ENCODE assay signal across 19 cellular contexts in genomic region chr10:15067154-15067553, GRCh38.
"Had no signal": no experiment of that assay in that cellular context is flagged by ENCODE, and none has a peak within 500 bp of the region (broad histone marks: within the 10 kb centered on the region; RNA-seq: fewer than 3 reads in every experiment).

No MANE protein-coding gene starts in this region.

- ATAC-seq: foreskin keratinocyte; gastroesophageal sphincter; heart right ventricle; left cardiac atrium; left lung; mucosa of descending colon; natural killer cell treated with Interleukin-12 subunit alpha and Interleukin-12 subunit beta and Interleukin-15 and Interleukin-18, amount 100 ng/mL, for 72 hours; right lobe of liver; stimulated activated naive B cell treated with anti-CD40 and anti-IgM and Interleukin-4, amounts not matched to agents 10 μg/mL and 1 μg/mL and 100 μg/mL, for 72 hours; upper lobe of right lung had no signal

- DNase-seq: effector CD8-positive, alpha-beta T cell; foreskin keratinocyte; heart right ventricle; hippocampal formation; left cardiac atrium; left lung; mesenchymal stem cell; mucosa of descending colon; naive B cell; right lobe of liver; small intestine; stimulated activated CD4-positive, alpha-beta T cell treated with anti-CD3 and anti-CD28 coated beads, Interleukin-15, amount 100 ng/mL, for 24 hours; stimulated activated CD4-positive, alpha-beta T cell treated with anti-CD3 and anti-CD28 coated beads, Interleukin-2, amount 100 ng/mL, for 48 hours; stimulated activated naive B cell treated with anti-CD40 and anti-IgM and Interleukin-4, amounts not matched to agents 10 μg/mL and 1 μg/mL and 100 μg/mL, for 72 hours; transverse colon; upper lobe of right lung; uterus had no signal
